Comparison of ENCODE assay signal across 30 cellular contexts in genomic region chr7:156400046-156400445, GRCh38.
"Had no signal": no experiment of that assay in that cellular context is flagged by ENCODE, and none has a peak within 500 bp of the region (broad histone marks: within the 10 kb centered on the region; RNA-seq: fewer than 3 reads in every experiment).

No MANE protein-coding gene starts in this region.

- H3K9me3 ChIP-seq: ascending aorta, breast epithelium, colonic mucosa, gastrocnemius medialis had no signal

- H3K27me3 ChIP-seq: ascending aorta, cardiac muscle cell, colonic mucosa, foreskin keratinocyte, gastrocnemius medialis, hepatocyte had no signal

- H3K27ac ChIP-seq: ascending aorta, breast epithelium, cardiac muscle cell, colonic mucosa, foreskin keratinocyte, gastrocnemius medialis, heart right ventricle, hepatocyte had no signal

- ATAC-seq: activated CD4-positive, alpha-beta T cell treated with anti-CD3 and anti-CD28 coated beads for 36 hours; activated CD8-positive, alpha-beta memory T cell treated with anti-CD3 and anti-CD28 coated beads, Interleukin-2, amount 10 ng/mL, durations not matched to agents 7 days and 5 days; activated CD8-positive, alpha-beta T cell treated with anti-CD3 and anti-CD28 coated beads, Interleukin-2, amount 10 ng/mL, durations not matched to agents 7 days and 5 days; activated naive CD4-positive, alpha-beta T cell treated with anti-CD3 and anti-CD28 coated beads, Interleukin-2, amount 50 U/mL, for 72 hours; esophagus mucosa; foreskin keratinocyte; gastrocnemius medialis; heart right ventricle; T-helper 17 cell had no signal

- H3K36me3 ChIP-seq: ascending aorta, breast epithelium, cardiac muscle cell, colonic mucosa, gastrocnemius medialis, heart right ventricle had no signal

- DNase-seq: activated CD4-positive, alpha-beta memory T cell treated with anti-CD3 and anti-CD28 coated beads for 36 hours; activated CD4-positive, alpha-beta T cell treated with anti-CD3 and anti-CD28 coated beads for 36 hours; activated CD4-positive, alpha-beta T cell treated with anti-CD3 and anti-CD28 coated beads, Interleukin-2, amount 10 ng/mL, durations not matched to agents 24 days and 14 days; activated CD4-positive, CD25-positive, alpha-beta regulatory T cell; activated CD4-positive, CD25-positive, alpha-beta regulatory T cell treated with anti-CD3 and anti-CD28 coated beads, Interleukin-2, amount 50 U/mL, for 72 hours; activated CD8-positive, alpha-beta memory T cell treated with anti-CD3 and anti-CD28 coated beads, Interleukin-2, amount 10 ng/mL, durations not matched to agents 7 days and 5 days; activated CD8-positive, alpha-beta memory T cell treated with anti-CD3 and anti-CD28 coated beads, Interleukin-2, amount 50 U/mL, for 4 hours; activated CD8-positive, alpha-beta T cell treated with anti-CD3 and anti-CD28 coated beads, Interleukin-2, amount 10 ng/mL, durations not matched to agents 7 days and 5 days; activated gamma-delta T cell; activated naive CD4-positive, alpha-beta T cell; activated naive CD4-positive, alpha-beta T cell treated with anti-CD3 and anti-CD28 coated beads, Interleukin-2, amount 10 ng/mL, durations not matched to agents 7 days and 5 days; activated naive CD8-positive, alpha-beta T cell treated with anti-CD3 and anti-CD28 coated beads, Interleukin-2, amount 10 ng/mL, durations not matched to agents 7 days and 5 days; activated T-cell treated with anti-CD3 and anti-CD28 coated beads, Interleukin-2, amount 50 U/mL, for 1 hour; activated T-cell treated with anti-CD3 and anti-CD28 coated beads, Interleukin-2, amount 50 U/mL, for 48 hours; central memory CD4-positive, alpha-beta T cell; cerebellar nuclear complex; colonic mucosa; effector CD8-positive, alpha-beta T cell; foreskin keratinocyte; gastrocnemius medialis; glutamatergic neuron; heart right ventricle; T-helper 17 cell; T1000 had no signal

- H3K4me1 ChIP-seq: ascending aorta, breast epithelium, colonic mucosa, foreskin keratinocyte, gastrocnemius medialis, heart right ventricle had no signal

- H3K4me3 ChIP-seq: ascending aorta, breast epithelium, cardiac muscle cell, colonic mucosa, gastrocnemius medialis, heart right ventricle, hepatocyte had no signal
